1 cellular context compared by ENCODE assay signal in genomic region chr11:1309498-1310314, GRCh38.
TF ChIP-seq lines count a peak whose summit lies in the region.

Gene TOLLIP (minus strand): TSS chr11:1309632. CDS start chr11:1309498, 134 bp downstream.

TF ChIP-seq in K562, 482 proteins besides CTCF, POLR2A, EP300 and RAD21 (continued from another document):
- TF ChIP-seq, protein P1, sequence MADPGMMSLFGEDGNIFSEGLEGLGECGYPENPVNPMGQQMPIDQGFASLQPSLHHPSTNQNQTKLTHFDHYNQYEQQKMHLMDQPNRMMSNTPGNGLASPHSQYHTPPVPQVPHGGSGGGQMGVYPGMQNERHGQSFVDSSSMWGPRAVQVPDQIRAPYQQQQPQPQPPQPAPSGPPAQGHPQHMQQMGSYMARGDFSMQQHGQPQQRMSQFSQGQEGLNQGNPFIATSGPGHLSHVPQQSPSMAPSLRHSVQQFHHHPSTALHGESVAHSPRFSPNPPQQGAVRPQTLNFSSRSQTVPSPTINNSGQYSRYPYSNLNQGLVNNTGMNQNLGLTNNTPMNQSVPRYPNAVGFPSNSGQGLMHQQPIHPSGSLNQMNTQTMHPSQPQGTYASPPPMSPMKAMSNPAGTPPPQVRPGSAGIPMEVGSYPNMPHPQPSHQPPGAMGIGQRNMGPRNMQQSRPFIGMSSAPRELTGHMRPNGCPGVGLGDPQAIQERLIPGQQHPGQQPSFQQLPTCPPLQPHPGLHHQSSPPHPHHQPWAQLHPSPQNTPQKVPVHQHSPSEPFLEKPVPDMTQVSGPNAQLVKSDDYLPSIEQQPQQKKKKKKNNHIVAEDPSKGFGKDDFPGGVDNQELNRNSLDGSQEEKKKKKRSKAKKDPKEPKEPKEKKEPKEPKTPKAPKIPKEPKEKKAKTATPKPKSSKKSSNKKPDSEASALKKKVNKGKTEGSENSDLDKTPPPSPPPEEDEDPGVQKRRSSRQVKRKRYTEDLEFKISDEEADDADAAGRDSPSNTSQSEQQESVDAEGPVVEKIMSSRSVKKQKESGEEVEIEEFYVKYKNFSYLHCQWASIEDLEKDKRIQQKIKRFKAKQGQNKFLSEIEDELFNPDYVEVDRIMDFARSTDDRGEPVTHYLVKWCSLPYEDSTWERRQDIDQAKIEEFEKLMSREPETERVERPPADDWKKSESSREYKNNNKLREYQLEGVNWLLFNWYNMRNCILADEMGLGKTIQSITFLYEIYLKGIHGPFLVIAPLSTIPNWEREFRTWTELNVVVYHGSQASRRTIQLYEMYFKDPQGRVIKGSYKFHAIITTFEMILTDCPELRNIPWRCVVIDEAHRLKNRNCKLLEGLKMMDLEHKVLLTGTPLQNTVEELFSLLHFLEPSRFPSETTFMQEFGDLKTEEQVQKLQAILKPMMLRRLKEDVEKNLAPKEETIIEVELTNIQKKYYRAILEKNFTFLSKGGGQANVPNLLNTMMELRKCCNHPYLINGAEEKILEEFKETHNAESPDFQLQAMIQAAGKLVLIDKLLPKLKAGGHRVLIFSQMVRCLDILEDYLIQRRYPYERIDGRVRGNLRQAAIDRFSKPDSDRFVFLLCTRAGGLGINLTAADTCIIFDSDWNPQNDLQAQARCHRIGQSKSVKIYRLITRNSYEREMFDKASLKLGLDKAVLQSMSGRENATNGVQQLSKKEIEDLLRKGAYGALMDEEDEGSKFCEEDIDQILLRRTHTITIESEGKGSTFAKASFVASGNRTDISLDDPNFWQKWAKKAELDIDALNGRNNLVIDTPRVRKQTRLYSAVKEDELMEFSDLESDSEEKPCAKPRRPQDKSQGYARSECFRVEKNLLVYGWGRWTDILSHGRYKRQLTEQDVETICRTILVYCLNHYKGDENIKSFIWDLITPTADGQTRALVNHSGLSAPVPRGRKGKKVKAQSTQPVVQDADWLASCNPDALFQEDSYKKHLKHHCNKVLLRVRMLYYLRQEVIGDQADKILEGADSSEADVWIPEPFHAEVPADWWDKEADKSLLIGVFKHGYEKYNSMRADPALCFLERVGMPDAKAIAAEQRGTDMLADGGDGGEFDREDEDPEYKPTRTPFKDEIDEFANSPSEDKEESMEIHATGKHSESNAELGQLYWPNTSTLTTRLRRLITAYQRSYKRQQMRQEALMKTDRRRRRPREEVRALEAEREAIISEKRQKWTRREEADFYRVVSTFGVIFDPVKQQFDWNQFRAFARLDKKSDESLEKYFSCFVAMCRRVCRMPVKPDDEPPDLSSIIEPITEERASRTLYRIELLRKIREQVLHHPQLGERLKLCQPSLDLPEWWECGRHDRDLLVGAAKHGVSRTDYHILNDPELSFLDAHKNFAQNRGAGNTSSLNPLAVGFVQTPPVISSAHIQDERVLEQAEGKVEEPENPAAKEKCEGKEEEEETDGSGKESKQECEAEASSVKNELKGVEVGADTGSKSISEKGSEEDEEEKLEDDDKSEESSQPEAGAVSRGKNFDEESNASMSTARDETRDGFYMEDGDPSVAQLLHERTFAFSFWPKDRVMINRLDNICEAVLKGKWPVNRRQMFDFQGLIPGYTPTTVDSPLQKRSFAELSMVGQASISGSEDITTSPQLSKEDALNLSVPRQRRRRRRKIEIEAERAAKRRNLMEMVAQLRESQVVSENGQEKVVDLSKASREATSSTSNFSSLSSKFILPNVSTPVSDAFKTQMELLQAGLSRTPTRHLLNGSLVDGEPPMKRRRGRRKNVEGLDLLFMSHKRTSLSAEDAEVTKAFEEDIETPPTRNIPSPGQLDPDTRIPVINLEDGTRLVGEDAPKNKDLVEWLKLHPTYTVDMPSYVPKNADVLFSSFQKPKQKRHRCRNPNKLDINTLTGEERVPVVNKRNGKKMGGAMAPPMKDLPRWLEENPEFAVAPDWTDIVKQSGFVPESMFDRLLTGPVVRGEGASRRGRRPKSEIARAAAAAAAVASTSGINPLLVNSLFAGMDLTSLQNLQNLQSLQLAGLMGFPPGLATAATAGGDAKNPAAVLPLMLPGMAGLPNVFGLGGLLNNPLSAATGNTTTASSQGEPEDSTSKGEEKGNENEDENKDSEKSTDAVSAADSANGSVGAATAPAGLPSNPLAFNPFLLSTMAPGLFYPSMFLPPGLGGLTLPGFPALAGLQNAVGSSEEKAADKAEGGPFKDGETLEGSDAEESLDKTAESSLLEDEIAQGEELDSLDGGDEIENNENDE (IDR thresholded peaks at IDR 0.05; ENCODE audit: low read depth, low read length), result no peak
- no peak for TF ChIP-seq TEAD2 (tag; IDR thresholded peaks at IDR 0.05)
